15 cellular contexts compared by ENCODE assay signal in genomic region chr20:44858959-44859358, GRCh38. TPM values are rescaled to one million over a fixed set of nuclear protein-coding genes. Genes with fewer than 3 reads are reported as not detected.
DNase-seq lines count a peak whose midpoint lies in the region; ATAC-seq and TF ChIP-seq lines count a peak whose summit lies in the region.
"Had no signal": no experiment of that assay in that cellular context is flagged by ENCODE, and none has a peak within 500 bp of the region (broad histone marks: within the 10 kb centered on the region; RNA-seq: fewer than 3 reads in every experiment).

No MANE protein-coding gene starts in this region.

- no peaks in the 10 kb centered on the region for H3K9me2 ChIP-seq in GM23338 (ENCODE audit: insufficient read depth)

- intact Hi-C loops in ascending aorta (cut with DNase I), result no loop called here

- H3K4me1 ChIP-seq in GM23338 (ENCODE audit: insufficient read depth), result no peaks in the 10 kb centered on the region
- H3K4me1 ChIP-seq in ascending aorta, result peaks cover 19 to 46% of the 10 kb centered on the region in 2 donors

- H3K4me3 Mint-ChIP-seq in GM23338 (no peak overlapping the region), nephron (peak overlapping the region in 1 of 3 experiments; percentile 30)
- H3K4me3 Mint-ChIP-seq: brain had no signal

- no peaks in the 10 kb centered on the region for H3K27me3 Mint-ChIP-seq in GM23338 (ENCODE audit: insufficient read depth, low read depth, poor library complexity)
- no peaks in the 10 kb centered on the region for H3K27me3 Mint-ChIP-seq in nephron (ENCODE audit: low read depth)

- H3K79me2 ChIP-seq in GM23338 (replicated peaks; ENCODE audit: insufficient read depth), result no peaks in the 10 kb centered on the region

- no peak for ATAC-seq in GM23338

- H3K27me3 ChIP-seq in GM23338 (ENCODE audit: insufficient read depth), result no peaks in the 10 kb centered on the region
- no peaks in the 10 kb centered on the region for H3K27me3 ChIP-seq in ascending aorta

- no peak overlapping the region for H3K4me3 ChIP-seq in GM23338
- no peak overlapping the region for H3K4me3 ChIP-seq in ascending aorta

- peaks cover 2% of the 10 kb centered on the region; the same call in 2 of the 3 replicates for H3K9me3 Mint-ChIP-seq in GM23338
- H3K9me3 Mint-ChIP-seq in nephron, result peaks cover 6% of the 10 kb centered on the region

- DNase-seq in GM23338 (ENCODE audit: low spot score), result peak; percentile 20
- peak; percentile 26 for DNase-seq in NAMALWA (ENCODE audit: low spot score)
- no peak for DNase-seq in ascending aorta (ENCODE audit: low spot score in 2 of 2)
- DNase-seq in superior temporal gyrus (ENCODE audit: extremely low spot score), result no peak
- no peak for DNase-seq in KG1 (lab: John Stamatoyannopoulos, UW)
- no peak for DNase-seq in kidney tubule cell (ENCODE audit: low spot score)
- DNase-seq in SHP77 treated with DMSO at 0.1 percent for 48 hours (lab: John Stamatoyannopoulos, UW), result no peak
- DNase-seq: activated naive CD4-positive, alpha-beta T cell treated with Interleukin-2 at 50 U/mL for 16 hours; NCI-H1105 treated with DMSO at 0.1 percent for 48 hours; occipital lobe; SHP77 had no signal

- no peaks in the 10 kb centered on the region for H3K9me3 ChIP-seq in ascending aorta

- H3K27ac ChIP-seq in GM23338 (ENCODE audit: low read depth) (no peak overlapping the region), ascending aorta (peak overlapping the region; percentile 91)

- TF ChIP-seq CTCF in GM23338 (conservative IDR thresholded peaks at IDR 0.05; ENCODE audit: low read depth in 2 of 2) (no peak), ascending aorta (IDR thresholded peaks at IDR 0.05) (no peak), nephron (IDR thresholded peaks at IDR 0.05; ENCODE audit: unreplicated experiment in 3 of 3) (no peak)

- H4K20me1 ChIP-seq in GM23338 (replicated peaks; ENCODE audit: insufficient read depth), result no peaks in the 10 kb centered on the region

- H3K27ac Mint-ChIP-seq in GM23338, result no peak overlapping the region
- H3K27ac Mint-ChIP-seq in nephron, result peak overlapping the region; percentile 3 to 94 (median 79)

- H3K36me3 ChIP-seq in GM23338 (ENCODE audit: insufficient read depth) (no peaks in the 10 kb centered on the region), ascending aorta (no peaks in the 10 kb centered on the region)

- H3K4me1 Mint-ChIP-seq in GM23338, result peaks cover 7% of the 10 kb centered on the region
- peaks cover 51% of the 10 kb centered on the region for H3K4me1 Mint-ChIP-seq in nephron

- H3K36me3 Mint-ChIP-seq in GM23338 (ENCODE audit: low read depth) (no peaks in the 10 kb centered on the region), nephron (ENCODE audit: low read depth) (no peaks in the 10 kb centered on the region)
- H3K36me3 Mint-ChIP-seq: brain had no signal

- no peak overlapping the region for H3K4me2 ChIP-seq in GM23338

- H2AFZ ChIP-seq in GM23338, result no peak overlapping the region

- no peaks in the 10 kb centered on the region for H3F3A ChIP-seq in GM23338 (replicated peaks; ENCODE audit: low read depth)

TF ChIP-seq in GM23338, 12 proteins besides CTCF, POLR2A, EP300 and RAD21 (continues in another document):
- TF ChIP-seq ZNF114 (CRISPR knock-in tag; IDR thresholded peaks at IDR 0.05) (no peak), ZNF331 (CRISPR knock-in tag; IDR thresholded peaks at IDR 0.05; ENCODE audit: low read depth) (no peak), POLR2AphosphoS5 (IDR thresholded peaks at IDR 0.05; ENCODE audit: low read depth) (no peak), JUNB (IDR thresholded peaks at IDR 0.05; ENCODE audit: unreplicated experiment) (no peak), NANOG (IDR thresholded peaks at IDR 0.05; ENCODE audit: borderline replicate concordance) (no peak), CREB1 (CRISPR knock-in tag; IDR thresholded peaks at IDR 0.05; ENCODE audit: low read depth) (no peak), STAT1 (IDR thresholded peaks at IDR 0.05; ENCODE audit: unreplicated experiment) (no peak), ETS1 (IDR thresholded peaks at IDR 0.05) (no peak), EZH2 (IDR thresholded peaks at IDR 0.05; ENCODE audit: low read depth, unreplicated experiment) (no peak), ZNF462 (CRISPR knock-in tag; IDR thresholded peaks at IDR 0.05) (no peak), EZH2phosphoT487 (IDR thresholded peaks at IDR 0.05; ENCODE audit: unreplicated experiment) (no peak)

RNA-seq across cellular contexts. Expression of gene YWHAB, which starts 26.5 kb away (rescaled TPM):
- total RNA-seq in GM23338 (2014; rRNA removed; shearing (Covaris generic)), result 120 and 121 TPM in 2 replicates
- 454 and 519 TPM in 2 replicates for polyA plus RNA-seq in GM23338 (2016; fragmentation: Nextera tagmentation; extraction: Ambion mirVana)
- total RNA-seq in ascending aorta, result 50.4 TPM

RNA-seq across cellular contexts. Expression of gene RIMS4, which starts 48.6 kb away (rescaled TPM):
- total RNA-seq in GM23338 (2014; rRNA removed; shearing (Covaris generic)), result 34.5 and 39.7 TPM in 2 replicates
- 2.9 and 3.5 TPM in 2 replicates for polyA plus RNA-seq in GM23338 (2016; fragmentation: Nextera tagmentation; extraction: Ambion mirVana)
- total RNA-seq in ascending aorta, result 4.0 TPM
- total RNA-seq: kidney epithelial cell; T-helper 2 cell treated with Interferon-gamma antibody and Interleukin-4, amounts not matched to agents 100 ng/mL and 5 ng/mL, for 36 hours had no signal

RNA-seq across cellular contexts. Expression of gene PABPC1L, which starts 50.9 kb away (rescaled TPM):
- total RNA-seq in GM23338 (2014; rRNA removed; shearing (Covaris generic)), result 44.8 and 49.1 TPM in 2 replicates
- polyA plus RNA-seq in GM23338 (2016; fragmentation: Nextera tagmentation; extraction: Ambion mirVana), result 36.0 and 44.4 TPM in 2 replicates
- 22.9 TPM for total RNA-seq in ascending aorta

Comparison
In these comparisons a context has a peak if more than half of its experiments do, and no peak if none do; other contexts are left out.
1. DNase-seq: peak in GM23338 (single experiment) and NAMALWA (single experiment); none in ascending aorta (0 of 2), superior temporal gyrus (single experiment), KG1 (single experiment), kidney tubule cell (single experiment) and SHP77 treated with DMSO at 0.1 percent for 48 hours (single experiment).